In the genomic region with DNA sequence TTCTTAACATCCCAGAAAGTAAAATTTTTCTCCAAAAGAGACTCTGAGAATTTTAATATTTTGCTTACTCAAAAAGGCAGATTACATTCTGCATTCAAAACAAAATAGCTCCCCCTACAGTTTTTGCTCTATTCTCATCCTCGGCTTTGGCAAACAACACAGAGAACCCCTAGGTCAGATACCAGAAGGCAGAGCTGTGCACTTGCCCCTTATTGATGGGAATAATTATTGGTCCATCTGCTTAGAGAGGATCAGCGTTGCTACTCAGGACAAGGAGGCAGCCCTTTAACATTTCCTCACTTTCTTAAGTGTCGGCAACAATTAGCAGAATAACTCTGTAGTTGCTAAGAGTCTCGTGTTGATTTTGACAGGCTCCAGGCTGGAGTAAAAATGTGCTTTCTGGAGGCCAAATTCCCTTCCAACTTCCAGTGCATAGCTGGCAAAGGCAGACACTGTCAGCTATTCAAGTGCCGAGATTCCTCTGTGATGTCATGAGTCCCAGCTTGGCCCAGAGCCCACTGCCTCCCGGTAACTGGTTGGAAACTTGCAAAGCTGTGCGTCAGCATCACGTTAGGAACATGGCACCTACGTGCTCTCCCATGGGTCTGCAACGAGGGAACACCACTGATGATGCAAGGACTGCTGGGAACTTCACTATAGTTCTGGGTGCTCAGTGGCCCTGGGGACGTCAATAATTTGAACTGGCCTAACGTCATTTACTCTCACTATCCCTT, we compare ENCODE assay signal across 8 cellular contexts.
A peak's percentile ranks its signal among the peaks of the same experiment; 100 is the strongest.
DNase-seq lines count a peak whose midpoint lies in the region; ATAC-seq and FAIRE-seq lines count a peak whose summit lies in the region.

No MANE protein-coding gene starts in this region.

- no peaks in the 10 kb centered on the region for H3K27me3 Mint-ChIP-seq in activated naive CD8-positive, alpha-beta T cell treated with anti-CD3 and anti-CD28 coated beads for 36 hours
- no peaks in the 10 kb centered on the region for H3K27me3 Mint-ChIP-seq in activated naive CD4-positive, alpha-beta T cell treated with anti-CD3 and anti-CD28 coated beads for 36 hours (ENCODE audit: low read depth)

- peaks cover 2% of the 10 kb centered on the region for H3K9me3 Mint-ChIP-seq in activated naive CD8-positive, alpha-beta T cell treated with anti-CD3 and anti-CD28 coated beads for 36 hours
- H3K9me3 Mint-ChIP-seq in activated naive CD4-positive, alpha-beta T cell treated with anti-CD3 and anti-CD28 coated beads for 36 hours = peaks cover 9% of the 10 kb centered on the region

- H3K4me3 Mint-ChIP-seq in activated naive CD8-positive, alpha-beta T cell treated with anti-CD3 and anti-CD28 coated beads for 36 hours = no peak overlapping the region
- no peak overlapping the region for H3K4me3 Mint-ChIP-seq in activated naive CD4-positive, alpha-beta T cell treated with anti-CD3 and anti-CD28 coated beads for 36 hours

- no peaks in the 10 kb centered on the region for H3K36me3 Mint-ChIP-seq in activated naive CD8-positive, alpha-beta T cell treated with anti-CD3 and anti-CD28 coated beads for 36 hours
- no peaks in the 10 kb centered on the region for H3K36me3 Mint-ChIP-seq in activated naive CD4-positive, alpha-beta T cell treated with anti-CD3 and anti-CD28 coated beads for 36 hours (ENCODE audit: low read depth)

- no peak overlapping the region for H3K27ac Mint-ChIP-seq in activated naive CD8-positive, alpha-beta T cell treated with anti-CD3 and anti-CD28 coated beads for 36 hours
- no peak overlapping the region for H3K27ac Mint-ChIP-seq in activated naive CD4-positive, alpha-beta T cell treated with anti-CD3 and anti-CD28 coated beads for 36 hours

- in situ Hi-C loops in SK-MEL-5 (cut with HindIII; ENCODE audit: low pct_unique_long_range_greater_than_20kb, low sequenced_read_pairs) = no loop called here

- FAIRE-seq in G401.6 (lab: Jason Lieb, UNC) = peak; percentile 60

- intact Hi-C loops in posterior vena cava (cut with DNase I) = no loop called here
- intact Hi-C loops in activated naive CD4-positive, alpha-beta T cell treated with anti-CD3 and anti-CD28 coated beads for 36 hours (cut with micrococcal nuclease) = no loop called here

- no peaks in the 10 kb centered on the region for H3K4me1 Mint-ChIP-seq in activated naive CD8-positive, alpha-beta T cell treated with anti-CD3 and anti-CD28 coated beads for 36 hours
- no peaks in the 10 kb centered on the region for H3K4me1 Mint-ChIP-seq in activated naive CD4-positive, alpha-beta T cell treated with anti-CD3 and anti-CD28 coated beads for 36 hours (ENCODE audit: low read depth)

- CTCF ChIA-PET in activated naive CD4-positive, alpha-beta T cell treated with anti-CD3 and anti-CD28 coated beads for 36 hours (lab: Charles Lee) = no interaction called here

- DNase-seq in SK-MEL-5 (ENCODE audit: low read depth, low spot score) (peak; percentile 75), glomerular visceral epithelial cell (ENCODE audit: extremely low spot score) (peak; percentile 20), posterior vena cava (ENCODE audit: low spot score) (peak; percentile 98)
- DNase-seq in activated naive CD8-positive, alpha-beta T cell treated with anti-CD3 and anti-CD28 coated beads for 36 hours = no peak
- no peak for DNase-seq in activated naive CD4-positive, alpha-beta T cell treated with anti-CD3 and anti-CD28 coated beads for 36 hours

- no peak for ATAC-seq in GM18519 (IDR thresholded peaks at IDR 0.05; ENCODE audit: low FRiP score, unreplicated experiment)
- ATAC-seq in HG02852 (IDR thresholded peaks at IDR 0.05; ENCODE audit: unreplicated experiment) = no peak

Comparison
In these comparisons a context has a peak if more than half of its experiments do, and no peak if none do; other contexts are left out.
1. DNase-seq: peak in SK-MEL-5 (single experiment), glomerular visceral epithelial cell (single experiment) and posterior vena cava (single experiment); none in activated naive CD8-positive, alpha-beta T cell treated with anti-CD3 and anti-CD28 coated beads for 36 hours (single experiment) and activated naive CD4-positive, alpha-beta T cell treated with anti-CD3 and anti-CD28 coated beads for 36 hours (single experiment).